10 cellular contexts compared by ENCODE assay signal in genomic region chr20:36097751-36098151, GRCh38. TPM values are rescaled to one million over a fixed set of nuclear protein-coding genes. Genes with fewer than 3 reads are reported as not detected.
DNase-seq lines count a peak whose midpoint lies in the region; ATAC-seq and TF ChIP-seq lines count a peak whose summit lies in the region.
"Had no signal": no experiment of that assay in that cellular context is flagged by ENCODE, and none has a peak within 500 bp of the region (broad histone marks: within the 10 kb centered on the region; RNA-seq: fewer than 3 reads in every experiment).

No MANE protein-coding gene starts in this region.

- 0 out of 2 replicates have a peak overlapping the region, but pooled peaks have one; percentile 0 for H3K4me2 ChIP-seq in DND-41 (ENCODE audit: insufficient read depth, low read length)
- H3K4me2 ChIP-seq in osteoblast (ENCODE audit: insufficient read depth, low read length): peak overlapping the region; percentile 12

- no peaks in the 10 kb centered on the region for H3K36me3 Mint-ChIP-seq in nephron progenitor cell (ENCODE audit: low read depth)

- H3K27me3 Mint-ChIP-seq in nephron progenitor cell (ENCODE audit: low read depth, poor library complexity): peaks cover 52% of the 10 kb centered on the region

- H3K4me3 ChIP-seq in DND-41 (ENCODE audit: low read depth in 1 of 2, low read length in 2 of 2) (no peak overlapping the region), osteoblast (ENCODE audit: insufficient read depth, low read length) (no peak overlapping the region)

- no peak for TF ChIP-seq CTCF in DND-41 (IDR thresholded peaks at IDR 0.05; ENCODE audit: borderline replicate concordance, extremely low read depth, low read length, poor library complexity, severe bottlenecking)
- TF ChIP-seq CTCF in osteoblast (IDR thresholded peaks at IDR 0.05; ENCODE audit: extremely low read depth, low read depth, low read length): no peak
- TF ChIP-seq CTCF in nephron progenitor cell (IDR thresholded peaks at IDR 0.05): no peak

- no peak for ATAC-seq in DND-41 (ENCODE audit: insufficient read depth, low read depth)
- no peak for ATAC-seq in GM19023 (IDR thresholded peaks at IDR 0.05; ENCODE audit: unreplicated experiment)
- ATAC-seq in HG02973 (IDR thresholded peaks at IDR 0.05; ENCODE audit: unreplicated experiment): no peak

- peaks cover 28% of the 10 kb centered on the region for H3K4me1 Mint-ChIP-seq in nephron progenitor cell

- no peak overlapping the region for H3K4me3 Mint-ChIP-seq in nephron progenitor cell

- no peak overlapping the region for H3K27ac Mint-ChIP-seq in nephron progenitor cell

- DNase-seq in DND-41 (no peak), NCI-H146 treated with DMSO at 0.1 percent for 48 hours (lab: John Stamatoyannopoulos, UW; ENCODE audit: unreplicated experiment) (peak; percentile 97), dermis blood vessel endothelial cell (peak; percentile 38), osteoblast (ENCODE audit: insufficient read length, low spot score, missing footprints) (no peak), RKO (ENCODE audit: low spot score) (no peak), nephron progenitor cell (no peak)
- DNase-seq: activated effector memory CD4-positive, alpha-beta T cell treated with Interleukin-2 at 50 U/mL for 16 hours; NCI-H524 treated with DMSO at 0.1 percent for 48 hours had no signal

- H3K9me3 ChIP-seq in DND-41 (ENCODE audit: insufficient read depth, low read length, severe bottlenecking) (no peaks in the 10 kb centered on the region), osteoblast (ENCODE audit: low read depth, low read length) (no peaks in the 10 kb centered on the region)

- H3K27me3 ChIP-seq in DND-41 (ENCODE audit: insufficient read depth, low read length, poor library complexity) (peaks cover 19% of the 10 kb centered on the region), osteoblast (ENCODE audit: insufficient read depth, low read length) (no peaks in the 10 kb centered on the region)

- H3K27ac ChIP-seq in DND-41 (ENCODE audit: low read length): peak overlapping the region; percentile 61
- peak overlapping the region; percentile 53 for H3K27ac ChIP-seq in osteoblast (ENCODE audit: low read depth, low read length)

- H3K79me2 ChIP-seq in DND-41 (ENCODE audit: insufficient read depth, low read length) (no peaks in the 10 kb centered on the region), osteoblast (ENCODE audit: insufficient read depth, low read length) (peaks cover 4% of the 10 kb centered on the region)

- no peak overlapping the region; the same call in 1 of the 2 replicates for H3K9ac ChIP-seq in DND-41 (ENCODE audit: low read depth, low read length)

- H3K4me1 ChIP-seq in DND-41 (ENCODE audit: insufficient read depth, low read length): peaks cover 25% of the 10 kb centered on the region
- peaks cover 31% of the 10 kb centered on the region for H3K4me1 ChIP-seq in osteoblast (ENCODE audit: insufficient read depth, low read length)

- H3K36me3 ChIP-seq in DND-41 (ENCODE audit: insufficient read depth, low read length) (no peaks in the 10 kb centered on the region), osteoblast (ENCODE audit: insufficient read depth, low read length) (no peaks in the 10 kb centered on the region)

- H2AFZ ChIP-seq in DND-41 (ENCODE audit: low read depth, low read length) (peak overlapping the region; percentile 31; the same call in 1 of the 2 replicates), osteoblast (ENCODE audit: low read length) (no peak overlapping the region)

- no peaks in the 10 kb centered on the region for H3K9me3 Mint-ChIP-seq in nephron progenitor cell

- H4K20me1 ChIP-seq in DND-41 (ENCODE audit: insufficient read depth, low read length): 0 out of 2 replicates have a peak, but pooled peaks cover 9% of the 10 kb centered on the region
- no peaks in the 10 kb centered on the region for H4K20me1 ChIP-seq in osteoblast (ENCODE audit: insufficient read depth, low read length)

RNA-seq across cellular contexts. Expression of gene EPB41L1, which starts 56.8 kb away (rescaled TPM):
- total RNA-seq in dermis blood vessel endothelial cell: 16.0 and 21.1 TPM in 2 replicates
- total RNA-seq in osteoblast: 26.8 and 32.4 TPM in 2 replicates

Comparison
In these comparisons a context has a peak if more than half of its experiments do, and no peak if none do; other contexts are left out.
1. DNase-seq: peak in NCI-H146 treated with DMSO at 0.1 percent for 48 hours (single experiment) and dermis blood vessel endothelial cell (single experiment); none in DND-41 (single experiment), osteoblast (single experiment), RKO (single experiment) and nephron progenitor cell (single experiment).